ENCODE assay signal across 2 cellular contexts in genomic region chr10:5560142-5560843, GRCh38.
TF ChIP-seq lines count a peak whose summit lies in the region.

No MANE protein-coding gene starts in this region.

TF ChIP-seq in SK-N-SH treated with all-trans-retinoic acid at 6 μM for 48 hours, 23 proteins besides CTCF, POLR2A, EP300 and RAD21:
- TF ChIP-seq, protein P1, sequence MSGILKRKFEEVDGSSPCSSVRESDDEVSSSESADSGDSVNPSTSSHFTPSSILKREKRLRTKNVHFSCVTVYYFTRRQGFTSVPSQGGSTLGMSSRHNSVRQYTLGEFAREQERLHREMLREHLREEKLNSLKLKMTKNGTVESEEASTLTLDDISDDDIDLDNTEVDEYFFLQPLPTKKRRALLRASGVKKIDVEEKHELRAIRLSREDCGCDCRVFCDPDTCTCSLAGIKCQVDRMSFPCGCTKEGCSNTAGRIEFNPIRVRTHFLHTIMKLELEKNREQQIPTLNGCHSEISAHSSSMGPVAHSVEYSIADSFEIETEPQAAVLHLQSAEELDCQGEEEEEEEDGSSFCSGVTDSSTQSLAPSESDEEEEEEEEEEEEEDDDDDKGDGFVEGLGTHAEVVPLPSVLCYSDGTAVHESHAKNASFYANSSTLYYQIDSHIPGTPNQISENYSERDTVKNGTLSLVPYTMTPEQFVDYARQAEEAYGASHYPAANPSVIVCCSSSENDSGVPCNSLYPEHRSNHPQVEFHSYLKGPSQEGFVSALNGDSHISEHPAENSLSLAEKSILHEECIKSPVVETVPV (CRISPR knock-in tag; IDR thresholded peaks at IDR 0.05): no peak
- no peak for TF ChIP-seq ZNF70 (CRISPR knock-in tag; IDR thresholded peaks at IDR 0.05)
- TF ChIP-seq ZNF8 (CRISPR knock-in tag; IDR thresholded peaks at IDR 0.05): no peak
- no peak for TF ChIP-seq ISL1 (CRISPR knock-in tag; IDR thresholded peaks at IDR 0.05)
- TF ChIP-seq TSHZ2 (CRISPR knock-in tag; IDR thresholded peaks at IDR 0.05): no peak
- no peak for TF ChIP-seq SNAI2 (CRISPR knock-in tag; IDR thresholded peaks at IDR 0.05)
- TF ChIP-seq OSR1 (CRISPR knock-in tag; IDR thresholded peaks at IDR 0.05): no peak
- TF ChIP-seq PPARA (CRISPR knock-in tag; IDR thresholded peaks at IDR 0.05; ENCODE audit: borderline replicate concordance): no peak
- no peak for TF ChIP-seq GLIS3 (CRISPR knock-in tag; IDR thresholded peaks at IDR 0.05)
- TF ChIP-seq TOX (CRISPR knock-in tag; IDR thresholded peaks at IDR 0.05; ENCODE audit: borderline replicate concordance): no peak
- TF ChIP-seq RARB (CRISPR knock-in tag; IDR thresholded peaks at IDR 0.05): no peak
- no peak for TF ChIP-seq ZFP30 (CRISPR knock-in tag; IDR thresholded peaks at IDR 0.05)
- TF ChIP-seq CREB5 (CRISPR knock-in tag; IDR thresholded peaks at IDR 0.05; ENCODE audit: low read depth): no peak
- no peak for TF ChIP-seq ESRRG (CRISPR knock-in tag; IDR thresholded peaks at IDR 0.05)
TF ChIP-seq in SK-N-SH treated with all-trans-retinoic acid at 6 μM for 48 hours: peak in this region for 0.

TF ChIP-seq in HepG2, 621 proteins besides CTCF, POLR2A, EP300 and RAD21:
- TF ChIP-seq STAT6 (CRISPR knock-in tag; IDR thresholded peaks at IDR 0.05; ENCODE audit: borderline replicate concordance): no peak
- TF ChIP-seq KLF11 (CRISPR knock-in tag; IDR thresholded peaks at IDR 0.05): no peak
- TF ChIP-seq ARNT (IDR thresholded peaks at IDR 0.05): no peak
- no peak for TF ChIP-seq ZBTB7B (CRISPR knock-in tag; IDR thresholded peaks at IDR 0.05)
- TF ChIP-seq, protein P2, sequence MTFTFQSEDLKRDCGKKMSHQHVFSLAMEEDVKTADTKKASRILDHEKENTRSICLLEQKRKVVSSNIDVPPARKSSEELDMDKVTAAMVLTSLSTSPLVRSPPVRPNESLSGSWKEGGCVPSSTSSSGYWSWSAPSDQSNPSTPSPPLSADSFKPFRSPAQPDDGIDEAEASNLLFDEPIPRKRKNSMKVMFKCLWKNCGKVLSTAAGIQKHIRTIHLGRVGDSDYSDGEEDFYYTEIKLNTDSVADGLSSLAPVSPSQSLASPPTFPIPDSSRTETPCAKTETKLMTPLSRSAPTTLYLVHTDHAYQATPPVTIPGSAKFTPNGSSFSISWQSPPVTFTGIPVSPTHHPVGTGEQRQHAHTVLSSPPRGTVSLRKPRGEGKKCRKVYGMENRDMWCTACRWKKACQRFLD (CRISPR knock-in tag; IDR thresholded peaks at IDR 0.05; ENCODE audit: borderline replicate concordance): no peak
- TF ChIP-seq, protein P3, sequence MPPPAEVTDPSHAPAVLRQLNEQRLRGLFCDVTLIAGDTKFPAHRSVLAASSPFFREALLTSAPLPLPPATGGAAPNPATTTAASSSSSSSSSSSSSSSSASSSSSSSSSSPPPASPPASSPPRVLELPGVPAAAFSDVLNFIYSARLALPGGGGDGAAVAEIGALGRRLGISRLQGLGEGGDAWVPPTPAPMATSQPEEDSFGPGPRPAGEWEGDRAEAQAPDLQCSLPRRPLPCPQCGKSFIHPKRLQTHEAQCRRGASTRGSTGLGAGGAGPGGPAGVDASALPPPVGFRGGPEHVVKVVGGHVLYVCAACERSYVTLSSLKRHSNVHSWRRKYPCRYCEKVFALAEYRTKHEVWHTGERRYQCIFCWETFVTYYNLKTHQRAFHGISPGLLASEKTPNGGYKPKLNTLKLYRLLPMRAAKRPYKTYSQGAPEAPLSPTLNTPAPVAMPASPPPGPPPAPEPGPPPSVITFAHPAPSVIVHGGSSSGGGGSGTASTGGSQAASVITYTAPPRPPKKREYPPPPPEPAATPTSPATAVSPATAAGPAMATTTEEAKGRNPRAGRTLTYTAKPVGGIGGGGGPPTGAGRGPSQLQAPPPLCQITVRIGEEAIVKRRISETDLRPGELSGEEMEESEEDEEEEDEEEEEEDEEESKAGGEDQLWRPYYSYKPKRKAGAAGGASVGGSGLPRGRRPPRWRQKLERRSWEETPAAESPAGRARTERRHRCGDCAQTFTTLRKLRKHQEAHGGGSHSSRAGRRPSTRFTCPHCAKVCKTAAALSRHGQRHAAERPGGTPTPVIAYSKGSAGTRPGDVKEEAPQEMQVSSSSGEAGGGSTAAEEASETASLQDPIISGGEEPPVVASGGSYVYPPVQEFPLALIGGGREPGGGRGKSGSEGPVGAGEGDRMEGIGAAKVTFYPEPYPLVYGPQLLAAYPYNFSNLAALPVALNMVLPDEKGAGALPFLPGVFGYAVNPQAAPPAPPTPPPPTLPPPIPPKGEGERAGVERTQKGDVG (CRISPR knock-in tag; IDR thresholded peaks at IDR 0.05; ENCODE audit: borderline replicate concordance): no peak
- TF ChIP-seq ZBTB14 (CRISPR knock-in tag; IDR thresholded peaks at IDR 0.05): no peak
- no peak for TF ChIP-seq ZNF318 (CRISPR knock-in tag; IDR thresholded peaks at IDR 0.05)
- no peak for TF ChIP-seq RFX1 (IDR thresholded peaks at IDR 0.05)
- TF ChIP-seq ZBTB43 (CRISPR knock-in tag; conservative IDR thresholded peaks at IDR 0.05): no peak
- TF ChIP-seq, protein P4, sequence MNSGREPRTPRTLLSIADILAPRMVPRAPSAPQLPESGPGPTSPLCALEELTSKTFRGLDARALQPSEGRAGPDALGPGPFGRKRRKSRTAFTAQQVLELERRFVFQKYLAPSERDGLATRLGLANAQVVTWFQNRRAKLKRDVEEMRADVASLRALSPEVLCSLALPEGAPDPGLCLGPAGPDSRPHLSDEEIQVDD (CRISPR knock-in tag; IDR thresholded peaks at IDR 0.05; ENCODE audit: borderline replicate concordance): no peak
- TF ChIP-seq, protein P5, sequence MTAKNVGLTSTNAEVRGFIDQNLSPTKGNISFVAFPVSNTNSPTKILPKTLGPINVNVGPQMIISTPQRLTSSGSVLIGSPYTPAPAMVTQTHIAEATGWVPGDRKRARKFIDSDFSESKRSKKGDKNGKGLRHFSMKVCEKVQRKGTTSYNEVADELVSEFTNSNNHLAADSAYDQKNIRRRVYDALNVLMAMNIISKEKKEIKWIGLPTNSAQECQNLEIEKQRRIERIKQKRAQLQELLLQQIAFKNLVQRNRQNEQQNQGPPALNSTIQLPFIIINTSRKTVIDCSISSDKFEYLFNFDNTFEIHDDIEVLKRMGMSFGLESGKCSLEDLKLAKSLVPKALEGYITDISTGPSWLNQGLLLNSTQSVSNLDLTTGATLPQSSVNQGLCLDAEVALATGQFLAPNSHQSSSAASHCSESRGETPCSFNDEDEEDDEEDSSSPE (CRISPR knock-in tag; IDR thresholded peaks at IDR 0.05): no peak
